Comparison of ENCODE assay signal across 9 cellular contexts in genomic region chr6:31680841-31681671, GRCh38. TPM values are rescaled to one million over a fixed set of nuclear protein-coding genes. Genes with fewer than 3 reads are reported as not detected.
DNase-seq lines count a peak whose midpoint lies in the region; ATAC-seq, FAIRE-seq and TF ChIP-seq lines count a peak whose summit lies in the region.
"Had no signal": no experiment of that assay in that cellular context is flagged by ENCODE, and none has a peak within 500 bp of the region (broad histone marks: within the 10 kb centered on the region; RNA-seq: fewer than 3 reads in every experiment).

TSS of gene LY6G5C (minus strand) at chr6:31681067. CDS start at chr6:31680373, 694 bp downstream.

- no peaks in the 10 kb centered on the region for H3K9me3 Mint-ChIP-seq in T-helper 2 cell treated with Interferon-gamma antibody and Interleukin-4, amounts not matched to agents 5 μg/mL and 100 μg/mL, for 36 hours

- peak within 1 kb of the TSS; percentile 79 for H2AFZ ChIP-seq in GM12878 (ENCODE audit: control insufficient read depth, low read depth, low read length)

- ATAC-seq in GM12878 (peak; percentile 83), GM19324 (IDR thresholded peaks at IDR 0.05; ENCODE audit: low FRiP score, unreplicated experiment) (no peak)

- intact Hi-C loops in GM12878 (cut with micrococcal nuclease; ENCODE audit: unreplicated experiment) = loop anchor here (1.0 to 5.0 kb wide), 4 partner anchors 51 to 182 kb away; no protein-coding TSS in a partner anchor
- intact Hi-C loops in prostate gland (cut with DNase I) = loop anchor here (5.0 kb wide), 4 partner anchors 46 to 266 kb away; partner anchors contain the start of genes CFB and DDAH2

- RAD21 ChIA-PET in GM12878 (lab: Charles Lee; ENCODE audit: unreplicated experiment) = interaction anchor here (0.9 to 2.5 kb wide), 8 partner anchors 32 to 242 kb away, joined by 3 to 30 read pairs (median 4); partner anchors contain the start of genes ATP6V1G2, DDAH2 and NEU1

- peaks cover 8% of the 10 kb centered on the region for H3K36me3 Mint-ChIP-seq in T-helper 2 cell treated with Interferon-gamma antibody and Interleukin-4, amounts not matched to agents 5 μg/mL and 100 μg/mL, for 36 hours (ENCODE audit: low read depth)

- in situ Hi-C loops in GM12878 (cut with MboI) = no loop called here

- peak within 1 kb of the TSS; percentile 87 for H3K4me2 ChIP-seq in GM12878 (ENCODE audit: control insufficient read depth, insufficient read depth)

- CTCF ChIA-PET in GM12878 (lab: Yijun Ruan, JAX) = interaction anchor here (0.6 to 2.7 kb wide), 25 partner anchors 9 to 242 kb away, joined by 3 to 16 read pairs (median 3); partner anchors contain the start of genes HSPA1A, HSPA1L and LY6G5B

- peaks cover 22% of the 10 kb centered on the region for H3K4me1 Mint-ChIP-seq in T-helper 2 cell treated with Interferon-gamma antibody and Interleukin-4, amounts not matched to agents 5 μg/mL and 100 μg/mL, for 36 hours (ENCODE audit: low read depth)

- peaks cover 6% of the 10 kb centered on the region for H3K4me1 ChIP-seq in GM12878 (ENCODE audit: control insufficient read depth, insufficient read depth, low read length)
- peaks cover 4% of the 10 kb centered on the region for H3K4me1 ChIP-seq in prostate gland (replicated peaks)

- peak; percentile 74 to 91 (median 75) for TF ChIP-seq CTCF in GM12878 (IDR thresholded peaks at IDR 0.05 in 2 of 3, conservative IDR thresholded peaks at IDR 0.05 in 1 of 3; ENCODE audit: control insufficient read depth in 2 of 3, extremely low read depth in 1 of 3, insufficient read depth in 1 of 3, low read depth in 3 of 3, low read length in 3 of 3)
- peak; percentile 63 to 94 (median 79) for TF ChIP-seq CTCF in prostate gland (IDR thresholded peaks at IDR 0.05)

- BruUV-seq in GM12878 (replicated peaks; lab: Mats Ljungman, UMichigan) = TSS peak; percentile 48

- H3K27me3 ChIP-seq in GM12878 (replicated peaks in 1 of 2; ENCODE audit: control insufficient read depth in 2 of 2, insufficient read depth in 2 of 2, low read length in 1 of 2) (no peaks in the 10 kb centered on the region), prostate gland (replicated peaks; ENCODE audit: insufficient read depth) (no peaks in the 10 kb centered on the region)

- H3K4me3 ChIP-seq in GM12878 (peak within 1 kb of the TSS; percentile 71), prostate gland (peak within 1 kb of the TSS; percentile 36 to 46)

- H3K27me3 Mint-ChIP-seq in T-helper 2 cell treated with Interferon-gamma antibody and Interleukin-4, amounts not matched to agents 5 μg/mL and 100 μg/mL, for 36 hours (ENCODE audit: low read depth) = no peaks in the 10 kb centered on the region

- no peaks in the 10 kb centered on the region for H3K36me3 ChIP-seq in GM12878 (ENCODE audit: control insufficient read depth in 2 of 2, insufficient read depth in 2 of 2, low read length in 1 of 2)
- no peaks in the 10 kb centered on the region for H3K36me3 ChIP-seq in prostate gland

- peak within 1 kb of the TSS; percentile 41 for H3K9ac ChIP-seq in GM12878 (ENCODE audit: control insufficient read depth, insufficient read depth, low read length)

- TF ChIP-seq RAD21 in GM12878 (IDR thresholded peaks at IDR 0.05; ENCODE audit: insufficient read depth, low read depth, low read length) = peak; percentile 93

- H3K9me3 ChIP-seq in GM12878 (replicated peaks; ENCODE audit: control insufficient read depth, insufficient read depth, low read length) (no peaks in the 10 kb centered on the region), prostate gland (no peaks in the 10 kb centered on the region)

- POLR2A ChIA-PET in GM12878 (lab: Charles Lee) = interaction anchor here (0.6 to 0.7 kb wide), 4 partner anchors 57 to 147 kb away, joined by 3 to 7 read pairs (median 4); partner anchors contain the start of gene HSPA1B

- H3K27ac ChIP-seq in GM12878 (ENCODE audit: control insufficient read depth, insufficient read depth) (peak within 1 kb of the TSS; percentile 15; the same call in 1 of the 2 replicates), prostate gland (peak within 1 kb of the TSS; percentile 95)

- H3K4me3 Mint-ChIP-seq in T-helper 2 cell treated with Interferon-gamma antibody and Interleukin-4, amounts not matched to agents 5 μg/mL and 100 μg/mL, for 36 hours = peak within 1 kb of the TSS; percentile 74

- peak; percentile 68 for DNase-seq in activated gamma-delta T cell treated with Interleukin-2 at 50 U/mL for 16 hours
- DNase-seq in activated gamma-delta T cell (lab: John Stamatoyannopoulos, UW) = no peak
- peak; percentile 61 for DNase-seq in NCI-H1694 treated with DMSO at 0.1 percent for 48 hours (lab: John Stamatoyannopoulos, UW)
- DNase-seq in T-helper 2 cell treated with Interferon-gamma antibody and Interleukin-4, amounts not matched to agents 5 μg/mL and 100 μg/mL, for 36 hours (ENCODE audit: low spot score) = peak; percentile 50
- no peak for DNase-seq in GM12878 (ENCODE audit: low read depth, low spot score)
- peak; percentile 84 for DNase-seq in hepatic stellate cell (ENCODE audit: low spot score)
- peak; percentile 87 for DNase-seq in prostate gland (ENCODE audit: low spot score)

- no peaks in the 10 kb centered on the region for H3K79me2 ChIP-seq in GM12878 (ENCODE audit: control insufficient read depth, insufficient read depth, low read length)

- H4K20me1 ChIP-seq in GM12878 (ENCODE audit: control insufficient read depth, insufficient read depth) = no peaks in the 10 kb centered on the region

- SMC1A ChIA-PET in GM12878 (lab: Charles Lee; ENCODE audit: uncharacterized antibody, unreplicated experiment) = interaction anchor here (0.7 to 2.5 kb wide), 8 partner anchors 50 to 242 kb away, joined by 3 to 12 read pairs (median 4); partner anchors contain the start of gene MSH5

- peak within 1 kb of the TSS; percentile 73 for H3K27ac Mint-ChIP-seq in T-helper 2 cell treated with Interferon-gamma antibody and Interleukin-4, amounts not matched to agents 5 μg/mL and 100 μg/mL, for 36 hours

- 2% methylated on average over 51 of the region's 51 CpGs for WGBS in GM12878 (ENCODE audit: insufficient coverage, insufficient replicate concordance, low lambda C conversion rate, missing lambda C conversion rate)
- WGBS in prostate gland = under 1% methylated on average over 44 of the region's 51 CpGs

- TF ChIP-seq POLR2A in GM12878 (IDR thresholded peaks at IDR 0.05; ENCODE audit: low read depth, low read length) = no peak
- peak; percentile 9 for TF ChIP-seq POLR2A in prostate gland (IDR thresholded peaks at IDR 0.05)

- FAIRE-seq in GM12878 (lab: Jason Lieb, UNC) = peak; percentile 94
- FAIRE-seq: G401.6 had no signal

- no peak for TF ChIP-seq EP300 in GM12878 (IDR thresholded peaks at IDR 0.05; ENCODE audit: borderline replicate concordance in 1 of 2, control insufficient read depth in 1 of 2, low read depth in 2 of 2, low read length in 2 of 2)

TF ChIP-seq in GM12878, 131 proteins besides CTCF, POLR2A, EP300 and RAD21 (continues in another document):
- TF ChIP-seq DPF2 (IDR thresholded peaks at IDR 0.05) (0 out of 2 replicates have a peak, but pooled peaks have one; percentile 36), RFX5 (IDR thresholded peaks at IDR 0.05; ENCODE audit: low read depth, low read length) (no peak), SRF (IDR thresholded peaks at IDR 0.05; ENCODE audit: low read depth in 2 of 2, low read length in 2 of 2) (no peak), USF2 (IDR thresholded peaks at IDR 0.05; ENCODE audit: borderline replicate concordance, low read depth, low read length) (no peak), SPI1 (IDR thresholded peaks at IDR 0.05; ENCODE audit: borderline replicate concordance, insufficient read depth, low read depth, low read length) (peak; percentile 21; the same call in 1 of the 2 replicates), STAT3 (IDR thresholded peaks at IDR 0.05; ENCODE audit: low read depth, low read length) (no peak), HSF1 (IDR thresholded peaks at IDR 0.05; ENCODE audit: low read depth, low read length) (no peak), SIN3A (IDR thresholded peaks at IDR 0.05; ENCODE audit: low read depth, low read length) (no peak)

RNA-seq across cellular contexts. Expression of gene LY6G5C, which starts in this region (rescaled TPM):
- 0.46 TPM in 1 of 2 replicates, not detected in the other for total RNA-seq in GM12878 (2013; cell fraction: nucleolus; rRNA removed)
- total RNA-seq in GM12878 (2014; rRNA removed) (0.71 and 1.5 TPM in 2 replicates), GM12878 (2014; rRNA removed; fragmentation: Illumina TruSeq; extraction: Trizol) (0.76 and 0.92 TPM in 2 replicates), GM12878 (2021) (1.7 and 1.8 TPM in 2 replicates), prostate gland (1 to 10 TPM; 1.6 to 2.6 TPM)
- polyA plus RNA-seq in GM12878 (2011; ENCODE audit: low read depth) = 0.85 TPM
- polyA plus RNA-seq in GM12878 (2011; rRNA removed) (1.3 and 2.6 TPM in 2 replicates), GM12878 (2014; fragmentation: Illumina TruSeq; extraction: Trizol) (1.7 and 2.5 TPM in 2 replicates), GM12878 (2014; fragmentation: Nextera tagmentation; extraction: Ambion mirVana) (1 to 10 TPM in 1 of 2 experiments, under 1 TPM in 1; 0.87 to 1.2 TPM), GM12878 (2014; rRNA removed) (0.98 and 1.8 TPM in 2 replicates), GM12878 (2016; fragmentation: Nextera tagmentation; extraction: Ambion mirVana) (1 to 10 TPM; 4.0 to 6.1 TPM)
- polyA plus RNA-seq in GM12878 (2011; cell fraction: cytosol; rRNA removed) = 2.6 and 3.3 TPM in 2 replicates
- polyA plus RNA-seq in GM12878 (2011; cell fraction: nucleus; rRNA removed) = 5.9 and 7.5 TPM in 2 replicates
- polyA plus RNA-seq in GM12878 (2012) = 1.1 and 1.7 TPM in 2 replicates
- 0.66 and 0.72 TPM in 2 replicates for polyA minus RNA-seq in GM12878 (2011; rRNA and poly(A)+ RNA removed)
- not detected in 2 replicates for polyA minus RNA-seq in GM12878 (2011; cell fraction: cytosol; rRNA and poly(A)+ RNA removed)
- 0.24 and 0.96 TPM in 2 replicates for polyA minus RNA-seq in GM12878 (2011; cell fraction: nucleus; rRNA and poly(A)+ RNA removed)

Comparison
In these comparisons a context has a peak if more than half of its experiments do, and no peak if none do; other contexts are left out.
1. DNase-seq: peak in activated gamma-delta T cell treated with Interleukin-2 at 50 U/mL for 16 hours (single experiment), NCI-H1694 treated with DMSO at 0.1 percent for 48 hours (single experiment), T-helper 2 cell treated with Interferon-gamma antibody and Interleukin-4, amounts not matched to agents 5 μg/mL and 100 μg/mL, for 36 hours (single experiment), hepatic stellate cell (single experiment) and prostate gland (single experiment); none in activated gamma-delta T cell (single experiment) and GM12878 (single experiment).